22 cellular contexts compared by ENCODE assay signal in the genomic region with DNA sequence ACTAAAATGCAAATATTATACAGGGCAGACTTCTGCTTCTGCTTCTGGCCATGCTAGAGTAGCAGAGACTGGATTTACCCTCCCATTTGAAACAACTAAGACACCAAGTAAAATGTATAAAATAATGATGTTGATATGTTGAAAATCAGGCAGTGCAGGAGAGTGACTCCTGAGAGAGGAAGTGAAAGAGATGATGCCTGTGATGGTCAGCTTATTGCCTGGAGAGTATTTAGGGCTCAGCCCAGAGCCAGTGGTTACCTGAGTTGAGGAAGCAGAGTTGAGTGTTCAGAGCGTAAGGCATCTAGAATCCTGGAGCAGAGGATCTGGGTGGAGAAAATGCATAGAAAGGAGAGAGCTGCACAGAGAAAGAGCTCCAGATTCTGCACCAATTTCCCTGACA.
"Had no signal": no experiment of that assay in that cellular context is flagged by ENCODE, and none has a peak within 500 bp of the region (broad histone marks: within the 10 kb centered on the region; RNA-seq: fewer than 3 reads in every experiment).

No MANE protein-coding gene starts in this region.

- DNase-seq: IMR-90, Kasumi-1, KG1, MM.1S, NCI-H1092, NCI-H1105 treated with DMSO at 0.1 percent for 48 hours, NCI-H1436, NCI-H187, NCI-H2029, NCI-H2081 treated with DMSO at 0.1 percent for 48 hours, NCI-H2171, NCI-H226, NCI-H446, NCI-H510A, NCI-H524 treated with DMSO at 0.1 percent for 48 hours, NCI-H748 treated with DMSO at 0.1 percent for 48 hours, OCI-M1, PC-9, SHP77, SK-N-SH, SW 1271, T-cell had no signal
